In the genomic region with DNA sequence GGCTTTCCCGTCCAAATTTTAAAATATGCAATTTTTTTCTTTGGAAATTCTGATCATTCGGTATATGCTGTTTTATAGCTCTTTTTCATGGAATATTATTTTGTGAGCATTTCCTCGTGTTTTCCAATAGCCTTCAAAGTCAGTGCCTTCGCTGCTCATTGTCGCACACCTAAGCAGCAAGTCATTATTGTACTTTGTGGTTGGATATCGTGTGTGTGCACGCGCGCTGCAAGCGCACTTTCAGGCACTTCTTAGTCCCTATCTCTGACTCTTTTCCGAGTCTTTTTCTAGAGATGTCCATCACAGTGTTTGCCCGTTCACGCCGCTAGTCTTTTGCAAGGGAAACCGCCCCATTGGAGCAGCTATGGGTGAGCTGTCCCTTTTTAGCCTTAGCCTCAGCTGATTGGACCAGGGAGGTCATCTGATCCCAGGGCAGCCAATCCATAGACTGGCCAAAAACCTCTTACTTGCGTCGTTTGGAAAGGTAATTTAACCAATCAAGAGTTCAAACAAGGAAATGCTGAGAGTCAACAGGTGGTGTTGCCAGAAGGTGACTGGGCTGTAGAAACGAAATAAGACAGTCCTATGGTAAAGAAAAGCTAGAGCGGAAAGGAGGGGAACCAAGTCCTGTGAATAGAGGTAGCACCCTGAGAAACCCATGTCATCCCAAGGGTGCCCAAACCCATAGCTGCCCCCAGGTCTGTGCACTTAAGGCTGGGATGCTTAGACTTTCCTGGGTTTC, we compare ENCODE assay signal across 8 cellular contexts. TPM values are rescaled to one million over a fixed set of nuclear protein-coding genes. Genes with fewer than 3 reads are reported as not detected.
DNase-seq lines count a peak whose midpoint lies in the region; ATAC-seq and TF ChIP-seq lines count a peak whose summit lies in the region.

No MANE protein-coding gene starts in this region.

- peak in 4 of 6 experiments; percentile 10 to 37 (median 34) for TF ChIP-seq CTCF in Peyer's patch (IDR thresholded peaks at IDR 0.05)
- peak; percentile 29 for TF ChIP-seq CTCF in neural crest cell (conservative IDR thresholded peaks at IDR 0.05)
- TF ChIP-seq CTCF in thoracic aorta (IDR thresholded peaks at IDR 0.05) = no peak

- peaks cover 16% of the 10 kb centered on the region for H3K9me3 Mint-ChIP-seq in neural crest cell

- H3K27me3 ChIP-seq in Peyer's patch = no peaks in the 10 kb centered on the region
- no peaks in the 10 kb centered on the region for H3K27me3 ChIP-seq in thoracic aorta (replicated peaks; ENCODE audit: insufficient read depth)

- peaks cover 16% of the 10 kb centered on the region for H3K27me3 Mint-ChIP-seq in neural crest cell (ENCODE audit: low read depth)

- peaks cover 25% of the 10 kb centered on the region for H3K4me1 Mint-ChIP-seq in neural crest cell

- no peaks in the 10 kb centered on the region for H3K9me3 ChIP-seq in Peyer's patch
- H3K9me3 ChIP-seq in thoracic aorta = no peaks in the 10 kb centered on the region

- H3K4me3 Mint-ChIP-seq in neural crest cell = peak overlapping the region; percentile 86

- H3K36me3 Mint-ChIP-seq in neural crest cell (ENCODE audit: low read depth) = peaks cover 20% of the 10 kb centered on the region

- peaks cover 0 to 25% (median 0%) of the 10 kb centered on the region in 4 donors for H3K4me1 ChIP-seq in Peyer's patch
- peaks cover 4 to 14% of the 10 kb centered on the region in 2 donors for H3K4me1 ChIP-seq in thoracic aorta (ENCODE audit: control insufficient read depth in 1 of 2, low read depth in 2 of 2)

- DNase-seq in Ammon's horn (ENCODE audit: low spot score) = peak; percentile 87
- DNase-seq in HuH-7 (ENCODE audit: low spot score) = peak; percentile 90
- DNase-seq in Peyer's patch = peak; percentile 78 to 89 (median 79)
- peak; percentile 57 for DNase-seq in activated naive CD4-positive, alpha-beta T cell treated with anti-CD3 and anti-CD28 coated beads, Interleukin-2, amount 50 U/mL, for 16 hours
- DNase-seq in foreskin melanocyte = peak; percentile 77
- peak; percentile 30 for DNase-seq in neural crest cell (ENCODE audit: low read depth, low spot score)
- DNase-seq in thoracic aorta (ENCODE audit: low spot score) = peak; percentile 39

- peak overlapping the region; percentile 46 to 77 (median 72) for H3K4me3 ChIP-seq in Peyer's patch
- peak overlapping the region; percentile 86 for H3K4me3 ChIP-seq in thoracic aorta

- peak overlapping the region; percentile 52 for H3K27ac Mint-ChIP-seq in neural crest cell (ENCODE audit: unreplicated experiment)

- ATAC-seq in GM19395 (IDR thresholded peaks at IDR 0.05; ENCODE audit: unreplicated experiment) = peak; percentile 81
- peak; percentile 86 for ATAC-seq in thoracic aorta (ENCODE audit: insufficient number of reproducible peaks, low FRiP score, low read depth)

- H3K27ac ChIP-seq in Peyer's patch (peak overlapping the region; percentile 81 to 96 (median 92)), thoracic aorta (peak overlapping the region; percentile 77 to 91)

- peak in 1 of 2 donors; percentile 45 for TF ChIP-seq POLR2A in Peyer's patch (IDR thresholded peaks at IDR 0.05)

- H3K36me3 ChIP-seq in Peyer's patch (peaks cover 0 to 21% (median 0%) of the 10 kb centered on the region in 3 donors), thoracic aorta (peaks cover 16% of the 10 kb centered on the region)

RNA-seq across cellular contexts. Expression of a gene that starts 0.7 kb away (rescaled TPM):
- total RNA-seq in Peyer's patch (100 to 1,000 TPM; 127 to 210 (median 169) TPM), neural crest cell (42.9 and 46.6 TPM in 2 replicates), thoracic aorta (10 to 100 TPM; 57.7 to 70.0 TPM)

Comparison
In these comparisons a context has a peak if more than half of its experiments do, and no peak if none do; other contexts are left out.
1. Peak in every context shown above with its lines: DNase-seq, ATAC-seq, H3K4me3 ChIP-seq and H3K27ac ChIP-seq.
2. DNase-seq: peak in every context shown above with its lines; median percentile 90 in HuH-7; 87 in Ammon's horn; 79 in Peyer's patch; 77 in foreskin melanocyte; 57 in activated naive CD4-positive, alpha-beta T cell treated with anti-CD3 and anti-CD28 coated beads, Interleukin-2, amount 50 U/mL, for 16 hours; 39 in thoracic aorta; 30 in neural crest cell.